Comparison of ENCODE assay signal across 21 cellular contexts in genomic region chr5:138103321-138103637, GRCh38. TPM values are rescaled to one million over a fixed set of nuclear protein-coding genes. Genes with fewer than 3 reads are reported as not detected.
"Had no signal": no experiment of that assay in that cellular context is flagged by ENCODE, and none has a peak within 500 bp of the region (broad histone marks: within the 10 kb centered on the region; RNA-seq: fewer than 3 reads in every experiment).

No MANE protein-coding gene starts in this region.

- H3K4me1 ChIP-seq: ascending aorta, gastrocnemius medialis, left lung, pancreas had no signal

- H3K27ac Mint-ChIP-seq: activated CD4-positive, alpha-beta memory T cell treated with anti-CD3 and anti-CD28 coated beads, Interleukin-2, amount 10 ng/mL, durations not matched to agents 7 days and 5 days; activated CD4-positive, alpha-beta T cell treated with anti-CD3 and anti-CD28 coated beads for 36 hours; activated naive CD4-positive, alpha-beta T cell treated with anti-CD3 and anti-CD28 coated beads, Interleukin-2, amount 10 ng/mL, durations not matched to agents 7 days and 5 days; activated T-cell treated with anti-CD3 and anti-CD28 coated beads, Interleukin-2, amount 50 U/mL, for 24 hours; effector memory CD8-positive, alpha-beta T cell had no signal

- H3K27me3 Mint-ChIP-seq: activated naive CD4-positive, alpha-beta T cell treated with anti-CD3 and anti-CD28 coated beads, Interleukin-2, amount 10 ng/mL, durations not matched to agents 7 days and 5 days had no signal

- H3K27me3 ChIP-seq: ascending aorta, pancreas had no signal

- H3K9me3 Mint-ChIP-seq: activated CD4-positive, alpha-beta memory T cell treated with anti-CD3 and anti-CD28 coated beads, Interleukin-2, amount 10 ng/mL, durations not matched to agents 7 days and 5 days; activated naive CD4-positive, alpha-beta T cell treated with anti-CD3 and anti-CD28 coated beads, Interleukin-2, amount 10 ng/mL, durations not matched to agents 7 days and 5 days; activated T-cell treated with anti-CD3 and anti-CD28 coated beads, Interleukin-2, amount 50 U/mL, for 24 hours; effector memory CD8-positive, alpha-beta T cell; naive thymus-derived CD4-positive, alpha-beta T cell had no signal

- H3K36me3 Mint-ChIP-seq: activated naive CD4-positive, alpha-beta T cell treated with anti-CD3 and anti-CD28 coated beads, Interleukin-2, amount 10 ng/mL, durations not matched to agents 7 days and 5 days had no signal

- H3K27ac ChIP-seq: ascending aorta, epithelial cell of prostate, gastrocnemius medialis, heart right ventricle, left lung, pancreas had no signal

- H3K36me3 ChIP-seq: ascending aorta, gastrocnemius medialis, heart right ventricle, left lung, pancreas had no signal

- DNase-seq: activated CD4-positive, alpha-beta memory T cell treated with anti-CD3 and anti-CD28 coated beads, Interleukin-2, amount 10 ng/mL, durations not matched to agents 7 days and 5 days; activated CD4-positive, alpha-beta T cell treated with anti-CD3 and anti-CD28 coated beads for 36 hours; activated naive CD4-positive, alpha-beta T cell treated with anti-CD3 and anti-CD28 coated beads, Interleukin-2, amount 10 ng/mL, durations not matched to agents 7 days and 5 days; activated T-cell treated with anti-CD3 and anti-CD28 coated beads, Interleukin-2, amount 50 U/mL, for 24 hours; dermis blood vessel endothelial cell; effector memory CD8-positive, alpha-beta T cell; gastrocnemius medialis; heart right ventricle; left lung; mucosa of descending colon; naive thymus-derived CD4-positive, alpha-beta T cell; pancreas; stimulated activated CD4-positive, alpha-beta T cell treated with anti-CD3 and anti-CD28 coated beads, Interleukin-1b, Interleukin-23, amount 100 ng/mL, for 48 hours; T-helper 9 cell had no signal

- H3K9me3 ChIP-seq: ascending aorta, gastrocnemius medialis, heart right ventricle, left lung, mucosa of descending colon, pancreas had no signal

- H3K4me3 ChIP-seq: ascending aorta, gastrocnemius medialis, heart right ventricle, left lung, mucosa of descending colon, pancreas had no signal

- H3K4me1 Mint-ChIP-seq: activated CD4-positive, alpha-beta T cell treated with anti-CD3 and anti-CD28 coated beads for 36 hours had no signal

- H3K4me3 Mint-ChIP-seq: activated CD4-positive, alpha-beta memory T cell treated with anti-CD3 and anti-CD28 coated beads, Interleukin-2, amount 10 ng/mL, durations not matched to agents 7 days and 5 days; activated CD4-positive, alpha-beta T cell treated with anti-CD3 and anti-CD28 coated beads for 36 hours; activated naive CD4-positive, alpha-beta T cell treated with anti-CD3 and anti-CD28 coated beads, Interleukin-2, amount 10 ng/mL, durations not matched to agents 7 days and 5 days; activated T-cell treated with anti-CD3 and anti-CD28 coated beads, Interleukin-2, amount 50 U/mL, for 24 hours; effector memory CD8-positive, alpha-beta T cell; naive thymus-derived CD4-positive, alpha-beta T cell had no signal

- ATAC-seq: activated CD4-positive, alpha-beta T cell treated with anti-CD3 and anti-CD28 coated beads for 36 hours; effector memory CD8-positive, alpha-beta T cell; gastrocnemius medialis; heart right ventricle; left lung; pancreas had no signal

RNA-seq across cellular contexts. Expression of gene WNT8A, which starts 19.4 kb away (rescaled TPM):
- total RNA-seq: activated CD4-positive, alpha-beta memory T cell treated with anti-CD3 and anti-CD28 coated beads, Interleukin-2, amount 10 ng/mL, durations not matched to agents 7 days and 5 days; activated CD4-positive, alpha-beta T cell treated with anti-CD3 and anti-CD28 coated beads for 36 hours; ascending aorta; bronchial epithelial cell; cerebellum; dermis blood vessel endothelial cell; fibroblast of lung; heart right ventricle; left lung; mucosa of descending colon; naive thymus-derived CD4-positive, alpha-beta T cell; pancreas; urinary bladder had no signal
- polyA plus RNA-seq: fibroblast of lung; heart right ventricle; keratinocyte; naive thymus-derived CD4-positive, alpha-beta T cell; pancreas; urinary bladder had no signal

RNA-seq across cellular contexts. Expression of gene NME5, which starts 35.9 kb away (rescaled TPM):
- total RNA-seq: activated CD4-positive, alpha-beta memory T cell treated with anti-CD3 and anti-CD28 coated beads, Interleukin-2, amount 10 ng/mL, durations not matched to agents 7 days and 5 days; activated CD4-positive, alpha-beta T cell treated with anti-CD3 and anti-CD28 coated beads for 36 hours; ascending aorta; naive thymus-derived CD4-positive, alpha-beta T cell had no signal
- polyA plus RNA-seq: naive thymus-derived CD4-positive, alpha-beta T cell had no signal
